In genomic region chr16:71808593-71809449, GRCh38 we compare ENCODE assay signal across 8 cellular contexts. TPM values are rescaled to one million over a fixed set of nuclear protein-coding genes. Genes with fewer than 3 reads are reported as not detected.
A peak's percentile ranks its signal among the peaks of the same experiment; 100 is the strongest.
DNase-seq lines count a peak whose midpoint lies in the region; ATAC-seq, FAIRE-seq and TF ChIP-seq lines count a peak whose summit lies in the region.

AP1G1 (minus strand) TSS chr16:71808834; CDS start chr16:71789479, 19,355 bp downstream.

- BruUV-seq in HepG2 (replicated peaks; lab: Mats Ljungman, UMichigan), result TSS peak; percentile 73

- TF ChIP-seq CTCF in HepG2 (CRISPR knock-in tag; IDR thresholded peaks at IDR 0.05), result peak; percentile 10; the same call in 1 of the 2 replicates

- FAIRE-seq in HepG2 (lab: Jason Lieb, UNC), result peak; percentile 15

- no peaks in the 10 kb centered on the region for H3K9me3 ChIP-seq in HepG2 (ENCODE audit: low read length)

- peak within 1 kb of the TSS; percentile 96 to 99 (median 98) for H3K4me3 ChIP-seq in HepG2 (replicated peaks in 1 of 3; ENCODE audit: insufficient read depth in 1 of 3, low read depth in 2 of 3, low read length in 3 of 3)

- in situ Hi-C loops in HepG2 (cut with HindIII; ENCODE audit: extremely low pct_ligation_motif_present, low pct_unique_long_range_greater_than_20kb), result loop anchor here (5.0 kb wide), 1 partner anchor 88 kb away; the partner anchor contains the start of gene IST1

- peaks cover 0 to 6% of the 10 kb centered on the region in 2 experiments; a peak in 1 of 5 replicates for H3K27me3 ChIP-seq in HepG2 (ENCODE audit: control insufficient read depth in 1 of 2, insufficient read depth in 2 of 2, low read length in 2 of 2)

- POLR2A ChIA-PET in HepG2 (lab: Yijun Ruan, JAX), result interaction anchor here (0.8 to 2.9 kb wide), 23 partner anchors 9 to 285 kb away, joined by 3 to 21 read pairs (median 5); partner anchors contain the start of genes DHX38, IST1, TXNL4B and ZNF821

- intact Hi-C loops in HepG2 (cut with micrococcal nuclease; ENCODE audit: unreplicated experiment), result loop anchor here (2.0 to 5.0 kb wide), 3 partner anchors 38 to 88 kb away; partner anchors contain the start of genes ATXN1L and IST1

- peaks cover 48% of the 10 kb centered on the region for H3K4me1 ChIP-seq in HepG2 (ENCODE audit: insufficient read depth, low read length)

- H3K27ac ChIP-seq in HepG2 (ENCODE audit: extremely low read length, insufficient read depth, low read length), result peak within 1 kb of the TSS; percentile 98

- peak within 1 kb of the TSS; percentile 98 for H3K9ac ChIP-seq in HepG2 (ENCODE audit: insufficient read depth, low read depth, low read length)

- peak; percentile 54; the same call in 1 of the 2 replicates for TF ChIP-seq RAD21 in HepG2 (CRISPR knock-in tag; IDR thresholded peaks at IDR 0.05)

- peaks cover 8% of the 10 kb centered on the region for H4K20me1 ChIP-seq in HepG2 (ENCODE audit: insufficient read depth, low read length)

- under 1% methylated on average over 52 of the region's 54 CpGs for WGBS in HepG2 (ENCODE audit: low lambda C conversion rate)

- DNase-seq in CD1c-positive myeloid dendritic cell (ENCODE audit: extremely low spot score) (peak; percentile 97), NCI-H774 (lab: John Stamatoyannopoulos, UW) (peak; percentile 89), dermis blood vessel endothelial cell (peak; percentile 99), HepG2 (ENCODE audit: low spot score) (peak; percentile 98)
- DNase-seq in activated CD4-positive, alpha-beta T cell treated with anti-CD3 and anti-CD28 coated beads, Interleukin-2, amount 50 U/mL, for 4 hours, result peak; percentile 88 to 93
- DNase-seq in stimulated activated CD4-positive, alpha-beta T cell treated with anti-CD3 and anti-CD28 coated beads, Interleukin-2, amount 100 ng/mL, for 48 hours, result peak; percentile 79

- H3K36me3 ChIP-seq in HepG2 (replicated peaks in 1 of 2; ENCODE audit: control insufficient read depth in 1 of 2, insufficient read depth in 2 of 2, low read length in 2 of 2), result peaks cover 0 to 4% of the 10 kb centered on the region in 2 experiments; a peak in 1 of 5 replicates

- TF ChIP-seq POLR2A in HepG2 (IDR thresholded peaks at IDR 0.05; ENCODE audit: insufficient read depth in 1 of 2, low read depth in 2 of 2, low read length in 2 of 2), result peak; percentile 87 to 88

- ATAC-seq in GM19438 (IDR thresholded peaks at IDR 0.05; ENCODE audit: low read depth, unreplicated experiment) (peak; percentile 76), HG03571 (IDR thresholded peaks at IDR 0.05; ENCODE audit: unreplicated experiment) (peak; percentile 71), HepG2 (peak; percentile 94)

- CTCF ChIA-PET in HepG2 (lab: Yijun Ruan, JAX; ENCODE audit: low intra/inter-chr PET ratio, low total read pairs), result no interaction called here

- peak within 1 kb of the TSS; percentile 99 for H2AFZ ChIP-seq in HepG2 (ENCODE audit: low read length)

- H3K79me2 ChIP-seq in HepG2 (ENCODE audit: insufficient read depth, low read length), result peaks cover 47% of the 10 kb centered on the region

- H3K4me2 ChIP-seq in HepG2 (ENCODE audit: low read depth, low read length), result peak within 1 kb of the TSS; percentile 91

- TF ChIP-seq EP300 in HepG2 (IDR thresholded peaks at IDR 0.05; ENCODE audit: low read depth in 2 of 2, low read length in 2 of 2), result peak in 1 of 2 experiments; percentile 31; a peak in 3 of 4 replicates
- TF ChIP-seq EP300 in HepG2 (CRISPR knock-in tag; IDR thresholded peaks at IDR 0.05; ENCODE audit: borderline replicate concordance), result peak; percentile 40; the same call in 1 of the 2 replicates

TF ChIP-seq in HepG2, 621 proteins besides CTCF, POLR2A, EP300 and RAD21 (continues in another document):
- TF ChIP-seq RFXAP (CRISPR knock-in tag; IDR thresholded peaks at IDR 0.05; ENCODE audit: borderline replicate concordance) (peak; percentile 83), MAFG (CRISPR knock-in tag; IDR thresholded peaks at IDR 0.05) (no peak), MATR3 (CRISPR knock-in tag; IDR thresholded peaks at IDR 0.05) (no peak), NRL (CRISPR knock-in tag; IDR thresholded peaks at IDR 0.05; ENCODE audit: borderline replicate concordance) (peak; percentile 43; the same call in 1 of the 2 replicates), SP4 (CRISPR knock-in tag; IDR thresholded peaks at IDR 0.05) (peak; percentile 95), ZNF652 (CRISPR knock-in tag; IDR thresholded peaks at IDR 0.05; ENCODE audit: borderline replicate concordance, low read depth) (no peak; the same call in 1 of the 2 replicates), SP5 (CRISPR knock-in tag; IDR thresholded peaks at IDR 0.05; ENCODE audit: borderline replicate concordance, low read depth) (peak; percentile 35; the same call in 1 of the 2 replicates), E2F2 (CRISPR knock-in tag; IDR thresholded peaks at IDR 0.05; ENCODE audit: borderline replicate concordance) (0 out of 2 replicates have a peak, but pooled peaks have one; percentile 11), ZNF354B (CRISPR knock-in tag; IDR thresholded peaks at IDR 0.05) (0 out of 2 replicates have a peak, but pooled peaks have one; percentile 51), GMEB2 (CRISPR knock-in tag; IDR thresholded peaks at IDR 0.05; ENCODE audit: low read depth) (peak; percentile 95), ZFP90 (CRISPR knock-in tag; IDR thresholded peaks at IDR 0.05; ENCODE audit: borderline replicate concordance) (no peak; the same call in 1 of the 2 replicates), ZSCAN29 (CRISPR knock-in tag; conservative IDR thresholded peaks at IDR 0.05) (no peak), CHD2 (IDR thresholded peaks at IDR 0.05; ENCODE audit: low read depth, low read length) (peak; percentile 88), ZNF292 (CRISPR knock-in tag; IDR thresholded peaks at IDR 0.05; ENCODE audit: borderline replicate concordance, low read depth) (peak; percentile 80), REPIN1 (CRISPR knock-in tag; IDR thresholded peaks at IDR 0.05; ENCODE audit: borderline replicate concordance, low read depth) (peak; percentile 96), TCF7 (IDR thresholded peaks at IDR 0.05; ENCODE audit: low read depth) (no peak), ZFYVE20 (CRISPR knock-in tag; IDR thresholded peaks at IDR 0.05; ENCODE audit: borderline replicate concordance, low read depth) (no peak), ZBTB7B (CRISPR knock-in tag; IDR thresholded peaks at IDR 0.05) (peak; percentile 71)

RNA-seq across cellular contexts. Expression of gene AP1G1, which starts in this region (rescaled TPM):
- total RNA-seq in dermis blood vessel endothelial cell (69.1 and 92.3 TPM in 2 replicates), HepG2 (2016; rRNA removed; fragmentation: Illumina TruSeq; extraction: Trizol) (66.2 and 87.1 TPM in 2 replicates)
- 7.1 TPM in 2 replicates for total RNA-seq in HepG2 (2016; cell fraction: cytosol; rRNA removed; fragmentation: Illumina TruSeq; extraction: Trizol; ENCODE audit: low read depth)
- total RNA-seq in HepG2 (2016; cell fraction: insoluble cytoplasmic fraction; rRNA removed; fragmentation: Illumina TruSeq; extraction: Trizol), result 66.4 and 87.7 TPM in 2 replicates
- total RNA-seq in HepG2 (2016; cell fraction: membrane; rRNA removed; fragmentation: Illumina TruSeq; extraction: Trizol), result 21.0 and 22.8 TPM in 2 replicates
- 90.7 and 111 TPM in 2 replicates for total RNA-seq in HepG2 (2016; cell fraction: nucleus; rRNA removed; fragmentation: Illumina TruSeq; extraction: Trizol)
- 58.8 and 62.2 TPM in 2 replicates for polyA plus RNA-seq in HepG2 (2011; rRNA removed)
- polyA plus RNA-seq in HepG2 (2011; cell fraction: cytosol; rRNA removed), result 40.7 and 56.1 TPM in 2 replicates
- 69.2 and 80.7 TPM in 2 replicates for polyA plus RNA-seq in HepG2 (2011; cell fraction: nucleus; rRNA removed)
- 41.7 and 51.2 TPM in 2 replicates for polyA plus RNA-seq in HepG2 (2012)
- polyA plus RNA-seq in HepG2 (2016; cell fraction: cytosol; fragmentation: Illumina TruSeq; extraction: Trizol; ENCODE audit: low read depth), result 2.4 and 3.2 TPM in 2 replicates
- 61.2 and 67.4 TPM in 2 replicates for polyA plus RNA-seq in HepG2 (2016; cell fraction: insoluble cytoplasmic fraction; fragmentation: Illumina TruSeq; extraction: Trizol; ENCODE audit: low read depth)
- 9.9 and 10.4 TPM in 2 replicates for polyA plus RNA-seq in HepG2 (2016; cell fraction: membrane; fragmentation: Illumina TruSeq; extraction: Trizol; ENCODE audit: low read depth)
- polyA plus RNA-seq in HepG2 (2016; cell fraction: nucleus; fragmentation: Illumina TruSeq; extraction: Trizol; ENCODE audit: insufficient read depth, low read depth), result 71.7 and 84.0 TPM in 2 replicates
- polyA minus RNA-seq in HepG2 (2011; rRNA and poly(A)+ RNA removed; ENCODE audit: low replicate concordance), result 149 and 155 TPM in 2 replicates
- 71.5 and 78.8 TPM in 2 replicates for polyA minus RNA-seq in HepG2 (2011; cell fraction: cytosol; rRNA and poly(A)+ RNA removed)
- polyA minus RNA-seq in HepG2 (2011; cell fraction: nucleus; rRNA and poly(A)+ RNA removed), result 197 and 211 TPM in 2 replicates

Comparison
In these comparisons a context has a peak if more than half of its experiments do, and no peak if none do; other contexts are left out.
1. Peak in every context shown above with its lines: DNase-seq, ATAC-seq, H3K4me3 ChIP-seq and H3K27ac ChIP-seq.